ENCODE assay signal across 22 cellular contexts in the genomic region with DNA sequence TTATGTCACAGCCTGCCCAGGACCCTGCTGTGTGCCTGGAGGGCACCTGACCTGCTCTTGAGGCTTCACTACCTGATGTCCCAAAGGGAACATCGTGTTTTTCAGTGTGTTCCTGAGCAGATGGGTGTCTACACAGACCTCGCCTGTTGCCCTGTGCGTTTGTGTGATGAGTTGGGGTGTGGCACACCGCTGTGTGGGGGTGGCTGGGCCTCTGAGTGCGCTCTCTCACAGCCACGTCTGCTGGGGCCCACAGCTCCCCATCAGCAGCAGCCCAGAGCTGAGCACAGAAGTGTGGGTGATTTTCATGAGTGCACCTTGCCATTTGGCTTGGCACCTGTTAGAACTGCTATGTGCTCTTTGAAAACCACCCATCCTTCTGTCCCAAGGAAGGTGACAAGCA.
DNase-seq lines count a peak whose midpoint lies in the region; ATAC-seq, FAIRE-seq and TF ChIP-seq lines count a peak whose summit lies in the region.
"Had no signal": no experiment of that assay in that cellular context is flagged by ENCODE, and none has a peak within 500 bp of the region (broad histone marks: within the 10 kb centered on the region; RNA-seq: fewer than 3 reads in every experiment).

No MANE protein-coding gene starts in this region.

- intact Hi-C loops in MCF 10A (cut with micrococcal nuclease) (loop anchor here (10.0 kb wide), 1 partner anchor 130 kb away; no protein-coding TSS in a partner anchor), mammary epithelial cell (cut with micrococcal nuclease) (no loop called here), kidney (cut with DNase I) (no loop called here), spleen (cut with DNase I; ENCODE audit: low total_unique reads) (no loop called here)

- H3K4me2 ChIP-seq in mammary epithelial cell (ENCODE audit: insufficient read depth, low read depth, low read length) (no peak overlapping the region), astrocyte (ENCODE audit: low read length) (no peak overlapping the region)

- peak overlapping the region; percentile 75 for H3K27ac Mint-ChIP-seq in MCF 10A (ENCODE audit: low read depth, unreplicated experiment)
- H3K27ac Mint-ChIP-seq in astrocyte (ENCODE audit: unreplicated experiment), result no peak overlapping the region
- no peak overlapping the region for H3K27ac Mint-ChIP-seq in stimulated activated effector memory CD8-positive, alpha-beta T cell treated with anti-CD3 and anti-CD28 coated beads, Interleukin-12 subunit alpha, Interleukin-12 subunit beta, amount 100 ng/mL, for 72 hours

- no TSS peak for BruUV-seq in MCF 10A (replicated peaks; lab: Mats Ljungman, UMichigan)
- BruUV-seq in mammary epithelial cell (replicated peaks; lab: Mats Ljungman, UMichigan), result no TSS peak

- no peak for FAIRE-seq in astrocyte (lab: Jason Lieb, UNC)
- FAIRE-seq in kidney (lab: Jason Lieb, UNC), result no peak
- FAIRE-seq: G401.6 had no signal

- no peaks in the 10 kb centered on the region for H3K9me3 ChIP-seq in mammary epithelial cell (replicated peaks; ENCODE audit: insufficient read depth, low read length)
- no peaks in the 10 kb centered on the region for H3K9me3 ChIP-seq in astrocyte (ENCODE audit: insufficient read depth, low read depth, low read length)
- no peaks in the 10 kb centered on the region for H3K9me3 ChIP-seq in kidney (ENCODE audit: control insufficient read depth in 1 of 2, low read length in 2 of 2)
- H3K9me3 ChIP-seq in spleen, result no peaks in the 10 kb centered on the region
- H3K9me3 ChIP-seq: MG63, Peyer's patch, SJSA1 had no signal

- TF ChIP-seq CTCF in MCF 10A (IDR thresholded peaks at IDR 0.05; ENCODE audit: unreplicated experiment) (no peak), mammary epithelial cell (conservative IDR thresholded peaks at IDR 0.05 in 1 of 2, IDR thresholded peaks at IDR 0.05 in 1 of 2; ENCODE audit: extremely low read depth in 1 of 2, insufficient read depth in 1 of 2, low read depth in 1 of 2, low read length in 2 of 2) (no peak), astrocyte (IDR thresholded peaks at IDR 0.05; ENCODE audit: insufficient read depth, low read depth, low read length) (no peak), kidney (IDR thresholded peaks at IDR 0.05; ENCODE audit: borderline replicate concordance, extremely low read depth, insufficient read depth) (no peak), spleen (IDR thresholded peaks at IDR 0.05 in 8 of 11, conservative IDR thresholded peaks at IDR 0.05 in 3 of 11) (no peak)

- H3K9ac ChIP-seq in mammary epithelial cell (ENCODE audit: insufficient read depth, low read length), result no peak overlapping the region
- peak overlapping the region; percentile 7 for H3K9ac ChIP-seq in astrocyte (ENCODE audit: low read length)
- H3K9ac ChIP-seq in kidney (ENCODE audit: low read length in 2 of 2), result no peak overlapping the region

- POLR2A ChIA-PET in MCF 10A (lab: Yijun Ruan, JAX), result interaction anchor here (0.6 to 1.2 kb wide), 4 partner anchors 9 to 128 kb away, joined by 3 to 4 read pairs (median 3); no protein-coding TSS in a partner anchor

- H3K4me1 ChIP-seq in mammary epithelial cell (ENCODE audit: insufficient read depth, low read length), result peaks cover 25% of the 10 kb centered on the region
- peaks cover 27% of the 10 kb centered on the region for H3K4me1 ChIP-seq in astrocyte (ENCODE audit: insufficient read depth, low read length)
- H3K4me1 ChIP-seq in kidney (ENCODE audit: control insufficient read depth in 1 of 2, insufficient read depth in 1 of 2, low read depth in 1 of 2, low read length in 2 of 2), result no peaks in the 10 kb centered on the region
- H3K4me1 ChIP-seq in spleen, result peaks cover 0 to 19% (median 4%) of the 10 kb centered on the region in 6 donors
- H3K4me1 ChIP-seq: Peyer's patch had no signal

- H3K27me3 Mint-ChIP-seq in MCF 10A (ENCODE audit: insufficient read depth, unreplicated experiment) (no peaks in the 10 kb centered on the region), astrocyte (ENCODE audit: low read depth, unreplicated experiment) (no peaks in the 10 kb centered on the region)

- dilution Hi-C loops in mammary epithelial cell (cut with HindIII; ENCODE audit: low sequenced_read_pairs), result loop anchor here (10.0 kb wide), 1 partner anchor 480 kb away; no protein-coding TSS in a partner anchor

- no peaks in the 10 kb centered on the region for H3K79me2 ChIP-seq in mammary epithelial cell (ENCODE audit: insufficient read depth, low read length)
- H3K79me2 ChIP-seq in astrocyte (ENCODE audit: insufficient read depth, low read length), result peaks cover 11% of the 10 kb centered on the region

- WGBS in mammary epithelial cell (ENCODE audit: low coverage, missing lambda C conversion rate), result 81% methylated on average over 6 of the region's 6 CpGs
- WGBS in spleen, 5 donors, result 81 to 89% (median 86%) methylated on average over 3 to 6 of the region's 6 CpGs

- H3K9me3 Mint-ChIP-seq in MCF 10A (ENCODE audit: unreplicated experiment) (no peaks in the 10 kb centered on the region), astrocyte (ENCODE audit: unreplicated experiment) (no peaks in the 10 kb centered on the region)
- no peaks in the 10 kb centered on the region for H3K9me3 Mint-ChIP-seq in stimulated activated effector memory CD8-positive, alpha-beta T cell treated with anti-CD3 and anti-CD28 coated beads, Interleukin-12 subunit alpha, Interleukin-12 subunit beta, amount 100 ng/mL, for 72 hours

- H3K4me3 Mint-ChIP-seq in MCF 10A (ENCODE audit: unreplicated experiment), result no peak overlapping the region
- no peak overlapping the region for H3K4me3 Mint-ChIP-seq in astrocyte (ENCODE audit: unreplicated experiment)
- no peak overlapping the region for H3K4me3 Mint-ChIP-seq in stimulated activated effector memory CD8-positive, alpha-beta T cell treated with anti-CD3 and anti-CD28 coated beads, Interleukin-12 subunit alpha, Interleukin-12 subunit beta, amount 100 ng/mL, for 72 hours

- H3K36me3 Mint-ChIP-seq in MCF 10A (ENCODE audit: insufficient read depth, unreplicated experiment), result peaks cover 8% of the 10 kb centered on the region
- H3K36me3 Mint-ChIP-seq in astrocyte (ENCODE audit: low read depth, unreplicated experiment), result peaks cover 1% of the 10 kb centered on the region
- H3K36me3 Mint-ChIP-seq in stimulated activated effector memory CD8-positive, alpha-beta T cell treated with anti-CD3 and anti-CD28 coated beads, Interleukin-12 subunit alpha, Interleukin-12 subunit beta, amount 100 ng/mL, for 72 hours, result no peaks in the 10 kb centered on the region

- DNase-seq in MCF 10A (ENCODE audit: unreplicated experiment) (peak; percentile 37), mammary epithelial cell (no peak), astrocyte (ENCODE audit: low read depth) (no peak), kidney (peak; percentile 73), spleen (peak; percentile 36), HK-2 (ENCODE audit: unreplicated experiment) (no peak)
- no peak for DNase-seq in activated CD4-positive, CD25-positive, alpha-beta regulatory T cell treated with anti-CD3 and anti-CD28 coated beads, Interleukin-2, amount 50 U/mL, for 72 hours
- DNase-seq in stimulated activated effector memory CD8-positive, alpha-beta T cell treated with anti-CD3 and anti-CD28 coated beads, Interleukin-12 subunit alpha, Interleukin-12 subunit beta, amount 100 ng/mL, for 72 hours (ENCODE audit: low spot score in 2 of 2), result no peak
- DNase-seq: 8988T; Kasumi-1; MG63; NCI-H1048; NCI-H1417 treated with DMSO at 0.1 percent for 48 hours; NCI-H187; NCI-H510A treated with DMSO at 0.1 percent for 48 hours; NCI-H774; NK-92 treated with Interleukin-12 subunit alpha and Interleukin-12 subunit beta, amount 100 ng/mL, for 24 hours had no signal

- no peak for TF ChIP-seq POLR2A in spleen (IDR thresholded peaks at IDR 0.05)

- H4K20me1 ChIP-seq in mammary epithelial cell (ENCODE audit: insufficient read depth, low read length) (no peaks in the 10 kb centered on the region), astrocyte (ENCODE audit: insufficient read depth, low read length) (no peaks in the 10 kb centered on the region)

- no peak overlapping the region for H3K4me3 ChIP-seq in mammary epithelial cell (replicated peaks in 1 of 3; ENCODE audit: insufficient read depth in 1 of 3, low read depth in 2 of 3, low read length in 3 of 3)
- no peak overlapping the region for H3K4me3 ChIP-seq in astrocyte (ENCODE audit: insufficient read depth, low read depth, low read length)
- H3K4me3 ChIP-seq in kidney (ENCODE audit: low read length in 2 of 2), result no peak overlapping the region
- no peak overlapping the region for H3K4me3 ChIP-seq in spleen
- H3K4me3 ChIP-seq: MG63, Peyer's patch, SJSA1 had no signal

- ATAC-seq in stimulated activated effector memory CD8-positive, alpha-beta T cell treated with anti-CD3 and anti-CD28 coated beads, Interleukin-12 subunit alpha, Interleukin-12 subunit beta, amount 100 ng/mL, for 72 hours, result no peak
- ATAC-seq: Right ventricle myocardium inferior had no signal

- H2AFZ ChIP-seq in mammary epithelial cell (ENCODE audit: low read depth, low read length), result no peak overlapping the region
- no peak overlapping the region for H2AFZ ChIP-seq in astrocyte (ENCODE audit: low read depth, low read length)

- no peaks in the 10 kb centered on the region for H3K36me3 ChIP-seq in mammary epithelial cell (ENCODE audit: insufficient read depth, low read length)
- peaks cover 6% of the 10 kb centered on the region for H3K36me3 ChIP-seq in astrocyte (ENCODE audit: insufficient read depth, low read length)
- H3K36me3 ChIP-seq in kidney (ENCODE audit: control insufficient read depth in 1 of 2, insufficient read depth in 2 of 2, low read length in 2 of 2), result peaks cover 4 to 5% of the 10 kb centered on the region in 2 donors
- H3K36me3 ChIP-seq in spleen, result peaks cover 0 to 51% (median 9%) of the 10 kb centered on the region in 6 donors
- H3K36me3 ChIP-seq: MG63 had no signal

- CTCF ChIA-PET in MCF 10A (lab: Yijun Ruan, JAX) (interaction anchor here (0.6 to 2.7 kb wide), 4 partner anchors 10 to 240 kb away, joined by 3 to 20 read pairs (median 6); no protein-coding TSS in a partner anchor), mammary epithelial cell (lab: Charles Lee; ENCODE audit: low non-redundant PET) (no interaction called here)

- H3K27ac ChIP-seq in mammary epithelial cell (ENCODE audit: insufficient read depth, low read depth, low read length) (no peak overlapping the region), astrocyte (ENCODE audit: low read depth, low read length) (no peak overlapping the region), kidney (ENCODE audit: low read depth in 2 of 2, low read length in 2 of 2) (no peak overlapping the region), spleen (no peak overlapping the region)
- H3K27ac ChIP-seq: C4-2B, Peyer's patch, SJSA1 had no signal

- in situ Hi-C loops in mammary epithelial cell (cut with MboI; ENCODE audit: low sequenced_read_pairs in 2 of 2), result loop anchor here in 1 of 2 donors (25.0 kb wide), 1 partner anchor 573 kb away; a partner anchor contains a TSS

- H3K27me3 ChIP-seq in mammary epithelial cell (ENCODE audit: insufficient read depth, low read length) (no peaks in the 10 kb centered on the region), astrocyte (ENCODE audit: insufficient read depth, low read length) (no peaks in the 10 kb centered on the region), spleen (replicated peaks in 1 of 7) (no peaks in the 10 kb centered on the region)
- H3K27me3 ChIP-seq: MG63, Peyer's patch, SJSA1 had no signal

- H3K4me1 Mint-ChIP-seq in MCF 10A (ENCODE audit: insufficient read depth, unreplicated experiment) (peaks cover 21% of the 10 kb centered on the region), astrocyte (ENCODE audit: low read depth, unreplicated experiment) (peaks cover 25% of the 10 kb centered on the region)
- peaks cover 11% of the 10 kb centered on the region for H3K4me1 Mint-ChIP-seq in stimulated activated effector memory CD8-positive, alpha-beta T cell treated with anti-CD3 and anti-CD28 coated beads, Interleukin-12 subunit alpha, Interleukin-12 subunit beta, amount 100 ng/mL, for 72 hours

Comparison
In these comparisons a context has a peak if more than half of its experiments do, and no peak if none do; other contexts are left out.
1. DNase-seq: peak in MCF 10A (single experiment), kidney (single experiment) and spleen (single experiment); none in mammary epithelial cell (single experiment), astrocyte (single experiment), HK-2 (single experiment), activated CD4-positive, CD25-positive, alpha-beta regulatory T cell treated with anti-CD3 and anti-CD28 coated beads, Interleukin-2, amount 50 U/mL, for 72 hours (single experiment) and stimulated activated effector memory CD8-positive, alpha-beta T cell treated with anti-CD3 and anti-CD28 coated beads, Interleukin-12 subunit alpha, Interleukin-12 subunit beta, amount 100 ng/mL, for 72 hours (0 of 2).